10 cellular contexts compared by ENCODE assay signal in genomic region chr20:3405696-3406358, GRCh38. TPM values are rescaled to one million over a fixed set of nuclear protein-coding genes. Genes with fewer than 3 reads are reported as not detected.
DNase-seq lines count a peak whose midpoint lies in the region; ATAC-seq and TF ChIP-seq lines count a peak whose summit lies in the region.
"Had no signal": no experiment of that assay in that cellular context is flagged by ENCODE, and none has a peak within 500 bp of the region (broad histone marks: within the 10 kb centered on the region; RNA-seq: fewer than 3 reads in every experiment).

No MANE protein-coding gene starts in this region.

- no peaks in the 10 kb centered on the region for H3K27me3 ChIP-seq in lung (ENCODE audit: control insufficient read depth, insufficient read depth)
- no peaks in the 10 kb centered on the region for H3K27me3 ChIP-seq in tibial nerve

- no peak for TF ChIP-seq POLR2A in tibial nerve (IDR thresholded peaks at IDR 0.05)

- 51 to 71% methylated on average over 3 of the region's 3 CpGs for WGBS in lung, 2 donors
- 20 to 25% methylated on average over 3 of the region's 3 CpGs for WGBS in tibial nerve, 2 donors

- H3K36me3 Mint-ChIP-seq in activated T-cell treated with anti-CD3 and anti-CD28 coated beads, Interleukin-2, amount 50 U/mL, for 4 hours (ENCODE audit: insufficient read depth) = no peaks in the 10 kb centered on the region

- H3K36me3 ChIP-seq in lung (ENCODE audit: control insufficient read depth in 2 of 2, insufficient read depth in 2 of 2, low read length in 2 of 2) (no peaks in the 10 kb centered on the region), tibial nerve (no peaks in the 10 kb centered on the region)

- POLR2A ChIA-PET in HEK293T (lab: Yijun Ruan, JAX) = interaction anchor here (1.0 to 1.4 kb wide), 3 partner anchors 14 to 65 kb away, joined by 3 read pairs; partner anchors contain the start of gene ATRN
- POLR2A ChIA-PET in GM10248 (lab: Yijun Ruan, JAX) = no interaction called here

- H3K4me1 ChIP-seq in lung (ENCODE audit: control insufficient read depth in 2 of 2, insufficient read depth in 2 of 2, low read length in 2 of 2) = peaks cover 7 to 12% of the 10 kb centered on the region in 2 donors
- peaks cover 0 to 43% (median 6%) of the 10 kb centered on the region in 4 donors for H3K4me1 ChIP-seq in tibial nerve

- peak overlapping the region; percentile 84 for H3K4me3 Mint-ChIP-seq in activated T-cell treated with anti-CD3 and anti-CD28 coated beads, Interleukin-2, amount 50 U/mL, for 4 hours

- ATAC-seq in activated T-cell treated with anti-CD3 and anti-CD28 coated beads, Interleukin-2, amount 50 U/mL, for 4 hours = no peak
- ATAC-seq in lung (ENCODE audit: insufficient read depth, low FRiP score) = no peak

- TF ChIP-seq EP300 in tibial nerve (IDR thresholded peaks at IDR 0.05) = no peak

- CTCF ChIA-PET in HEK293T (lab: Yijun Ruan, JAX) = no interaction called here
- CTCF ChIA-PET in GM10248 (lab: Yijun Ruan, JAX) = interaction anchor here (0.6 to 1.1 kb wide), 2 partner anchors 51 to 74 kb away, joined by 3 read pairs; no protein-coding TSS in a partner anchor

- no peak for DNase-seq in activated T-cell treated with anti-CD3 and anti-CD28 coated beads, Interleukin-2, amount 50 U/mL, for 4 hours
- no peak for DNase-seq in activated T-cell treated with anti-CD3 and anti-CD28 coated beads, Interleukin-2, amount 50 U/mL, for 1 hour
- no peak for DNase-seq in cardiac fibroblast (ENCODE audit: low read depth in 2 of 2)
- no peak for DNase-seq in lung (ENCODE audit: low spot score)
- DNase-seq in tibial nerve (ENCODE audit: low spot score in 2 of 2) = no peak
- DNase-seq in HEK293T (ENCODE audit: extremely low spot score) = no peak
- DNase-seq in GM10248 (ENCODE audit: extremely low spot score) = no peak
- no peak for DNase-seq in UCSD-AML1 (lab: John Stamatoyannopoulos, UW; ENCODE audit: unreplicated experiment)
- DNase-seq: activated CD8-positive, alpha-beta memory T cell treated with anti-CD3 and anti-CD28 coated beads, Interleukin-2, amount 50 U/mL, for 48 hours; NCI-H187 treated with DMSO at 0.1 percent for 48 hours had no signal

- no peaks in the 10 kb centered on the region for H3K9me3 Mint-ChIP-seq in activated T-cell treated with anti-CD3 and anti-CD28 coated beads, Interleukin-2, amount 50 U/mL, for 4 hours

- H3K4me1 Mint-ChIP-seq in activated T-cell treated with anti-CD3 and anti-CD28 coated beads, Interleukin-2, amount 50 U/mL, for 4 hours (ENCODE audit: low read depth) = peaks cover 33% of the 10 kb centered on the region

- no peaks in the 10 kb centered on the region for H3K27me3 Mint-ChIP-seq in activated T-cell treated with anti-CD3 and anti-CD28 coated beads, Interleukin-2, amount 50 U/mL, for 4 hours (ENCODE audit: low read depth)

- H3K27ac ChIP-seq in lung (ENCODE audit: low read depth in 1 of 2, low read length in 1 of 2) = peak overlapping the region; percentile 31 to 98
- peak overlapping the region; percentile 83 to 97 (median 92) for H3K27ac ChIP-seq in tibial nerve

- H3K9me3 ChIP-seq in lung (ENCODE audit: control insufficient read depth in 2 of 2, insufficient read depth in 1 of 2, low read length in 1 of 2) = no peaks in the 10 kb centered on the region
- H3K9me3 ChIP-seq in tibial nerve = no peaks in the 10 kb centered on the region

- H3K4me3 ChIP-seq in cardiac fibroblast (replicated peaks in 1 of 2; ENCODE audit: low read depth in 2 of 2, low read length in 2 of 2) (peak overlapping the region; percentile 78 to 80), lung (no peak overlapping the region), tibial nerve (peak overlapping the region; percentile 49 to 98 (median 78))

- TF ChIP-seq CTCF in cardiac fibroblast (IDR thresholded peaks at IDR 0.05; ENCODE audit: low read depth, low read length) = no peak
- TF ChIP-seq CTCF in lung (IDR thresholded peaks at IDR 0.05; ENCODE audit: control extremely low read depth, extremely low read depth) = no peak
- TF ChIP-seq CTCF in tibial nerve (IDR thresholded peaks at IDR 0.05) = no peak
- no peak for TF ChIP-seq CTCF in GM10248 (IDR thresholded peaks at IDR 0.05; ENCODE audit: control extremely low read depth, extremely low read depth, low read depth, missing control alignments)

TF ChIP-seq in HEK293T, 16 proteins besides CTCF, POLR2A, EP300 and RAD21:
- TF ChIP-seq TARDBP (IDR thresholded peaks at IDR 0.05) (no peak), PKNOX1 (IDR thresholded peaks at IDR 0.05) (no peak), SUZ12 (IDR thresholded peaks at IDR 0.05) (no peak), HDGF (IDR thresholded peaks at IDR 0.05; ENCODE audit: borderline replicate concordance) (no peak), FOXK2 (IDR thresholded peaks at IDR 0.05) (no peak)

RNA-seq across cellular contexts. Expression of gene DNAAF9, which starts 1.6 kb away (rescaled TPM):
- total RNA-seq in activated T-cell treated with anti-CD3 and anti-CD28 coated beads, Interleukin-2, amount 50 U/mL, for 4 hours = 1 to 10 TPM in 1 of 3 donors, under 1 TPM in 2; 0.78 to 1.1 (median 0.79) TPM
- 10 to 100 TPM; 17.1 to 26.1 TPM for total RNA-seq in lung
- 1 to 10 TPM; 5.9 to 6.1 TPM for polyA plus RNA-seq in lung
- total RNA-seq in tibial nerve = 10 to 100 TPM; 28.8 to 35.3 (median 32.0) TPM

Comparison
In these comparisons a context has a peak if more than half of its experiments do, and no peak if none do; other contexts are left out.
1. RNA of gene DNAAF9, which starts 1.6 kb away (total RNA-seq): 28.8 to 35.3 TPM in tibial nerve and 17.1 to 26.1 TPM in lung; 0.78 to 1.1 TPM in activated T-cell treated with anti-CD3 and anti-CD28 coated beads, Interleukin-2, amount 50 U/mL, for 4 hours; every median in the first group is over 4 times any median in the second.